In genomic region chr15:94446441-94446840, GRCh38 we compare ENCODE assay signal across 37 cellular contexts.
"Had no signal": no experiment of that assay in that cellular context is flagged by ENCODE, and none has a peak within 500 bp of the region (broad histone marks: within the 10 kb centered on the region; RNA-seq: fewer than 3 reads in every experiment).

No MANE protein-coding gene starts in this region.

- H3K27me3 ChIP-seq: brain microvascular endothelial cell, Peyer's patch had no signal

- H3K36me3 ChIP-seq: brain microvascular endothelial cell, Peyer's patch, WERI-Rb-1 had no signal

- DNase-seq: activated CD4-positive, alpha-beta memory T cell treated with anti-CD3 and anti-CD28 coated beads, Interleukin-2, amount 10 ng/mL, durations not matched to agents 7 days and 5 days; activated CD4-positive, alpha-beta T cell treated with anti-CD3 and anti-CD28 coated beads for 1 hour; activated CD4-positive, alpha-beta T cell treated with anti-CD3 and anti-CD28 coated beads for 48 hours; activated CD4-positive, CD25-positive, alpha-beta regulatory T cell; activated CD8-positive, alpha-beta memory T cell treated with anti-CD3 and anti-CD28 coated beads for 24 hours; activated CD8-positive, alpha-beta memory T cell treated with anti-CD3 and anti-CD28 coated beads, Interleukin-2, amount 10 ng/mL, durations not matched to agents 7 days and 5 days; activated effector memory CD4-positive, alpha-beta T cell treated with anti-CD3 and anti-CD28 coated beads, Interleukin-2, amount 50 U/mL, for 16 hours; activated naive CD4-positive, alpha-beta T cell; activated naive CD4-positive, alpha-beta T cell treated with anti-CD3 and anti-CD28 coated beads, Interleukin-2, amount 50 U/mL, for 16 hours; activated naive CD8-positive, alpha-beta T cell treated with anti-CD3 and anti-CD28 coated beads for 36 hours; activated T-cell treated with anti-CD3 and anti-CD28 coated beads, Interleukin-2, amount 50 U/mL, for 1 hour; activated T-cell treated with anti-CD3 and anti-CD28 coated beads, Interleukin-2, amount 50 U/mL, for 72 hours; amniotic stem cell; aorta; brain microvascular endothelial cell; IMR-90; NCI-H1092 treated with DMSO at 0.1 percent for 48 hours; NCI-H1417; NCI-H146; NCI-H187; NCI-H2029 treated with DMSO at 0.1 percent for 48 hours; NCI-H2107; NCI-H2171; NCI-H510A; NCI-H526; NCI-H748 treated with DMSO at 0.1 percent for 48 hours; NK-92 treated with Interleukin-12 subunit alpha and Interleukin-12 subunit beta, amount 100 ng/mL, for 24 hours; PC-3; Peyer's patch; RPMI8226; SHP77 treated with DMSO at 0.1 percent for 48 hours; SW 1271; T-helper 1 cell; T-helper 2 cell; T-helper 9 cell; WERI-Rb-1 had no signal

- H3K27ac ChIP-seq: brain microvascular endothelial cell, WERI-Rb-1 had no signal

- H3K4me1 ChIP-seq: Peyer's patch had no signal

- FAIRE-seq: K562 had no signal

- H3K4me3 ChIP-seq: K562, Peyer's patch had no signal

- H3K9me3 ChIP-seq: Peyer's patch had no signal
